16 cellular contexts compared by ENCODE assay signal in the genomic region with DNA sequence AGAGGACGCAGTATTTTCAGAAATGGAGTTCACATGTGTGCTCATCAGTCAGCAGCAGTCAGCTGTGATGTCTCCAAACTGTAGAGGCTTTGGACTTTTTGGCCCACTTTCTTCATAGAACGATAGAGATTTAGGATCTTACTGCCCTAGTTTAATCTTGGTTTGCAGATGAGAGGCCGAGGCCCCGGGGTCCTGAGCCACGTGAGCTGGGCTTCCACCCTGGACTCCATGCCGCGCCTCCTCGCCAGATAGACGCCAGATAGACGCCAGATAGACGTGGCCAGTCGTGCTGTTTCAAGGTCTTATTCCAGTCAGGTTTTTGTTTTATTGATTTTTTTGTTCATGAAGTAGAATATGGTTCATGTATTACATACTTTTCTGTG. TPM values are rescaled to one million over a fixed set of nuclear protein-coding genes. Genes with fewer than 3 reads are reported as not detected.
DNase-seq lines count a peak whose midpoint lies in the region; ATAC-seq, FAIRE-seq and TF ChIP-seq lines count a peak whose summit lies in the region.
"Had no signal": no experiment of that assay in that cellular context is flagged by ENCODE, and none has a peak within 500 bp of the region (broad histone marks: within the 10 kb centered on the region; RNA-seq: fewer than 3 reads in every experiment).

No MANE protein-coding gene starts in this region.

- H3K4me3 ChIP-seq in HepG2 (replicated peaks in 1 of 3; ENCODE audit: insufficient read depth in 1 of 3, low read depth in 2 of 3, low read length in 3 of 3) (peak overlapping the region in 1 of 3 experiments; percentile 40; a peak in 2 of 6 replicates), neuronal stem cell (ENCODE audit: low read length in 2 of 2) (no peak overlapping the region), left lung (no peak overlapping the region)
- H3K4me3 ChIP-seq: A549; BLaER1 treated with 17β-estradiol and CSF1 and Interleukin-3, amounts not matched to agents 10 nM and 100 nM had no signal

- DNase-seq in cardiac septum (ENCODE audit: low spot score) (peak; percentile 38), left cardiac atrium (no peak), HepG2 (ENCODE audit: low spot score) (no peak), neuronal stem cell (ENCODE audit: low spot score) (no peak), NCI-H748 (lab: John Stamatoyannopoulos, UW; ENCODE audit: unreplicated experiment) (no peak), left lung (no peak)
- DNase-seq: CD8-positive, alpha-beta memory T cell; DND-41; KBM-7; NCI-H1436 treated with DMSO at 0.1 percent for 48 hours; NCI-H524 had no signal

- H3K18ac ChIP-seq in neuronal stem cell (ENCODE audit: low read length) = peak overlapping the region; percentile 31

- no peaks in the 10 kb centered on the region for H4K20me1 ChIP-seq in HepG2 (ENCODE audit: insufficient read depth, low read length)

- peaks cover 79% of the 10 kb centered on the region for H3K4me1 ChIP-seq in HepG2 (ENCODE audit: insufficient read depth, low read length)
- H3K4me1 ChIP-seq in neuronal stem cell (ENCODE audit: control insufficient read depth in 2 of 2, insufficient read depth in 1 of 2, low read depth in 1 of 2, low read length in 2 of 2) = peaks cover 45 to 58% of the 10 kb centered on the region in 2 donors
- peaks cover 0 to 6% of the 10 kb centered on the region in 2 donors for H3K4me1 ChIP-seq in left lung
- H3K4me1 ChIP-seq: A549 had no signal

- no peak overlapping the region for H2BK5ac ChIP-seq in neuronal stem cell (ENCODE audit: low read length)

- H3K4me2 ChIP-seq in HepG2 (ENCODE audit: low read depth, low read length) = peak overlapping the region; percentile 64
- peak overlapping the region; percentile 43 for H3K4me2 ChIP-seq in neuronal stem cell (ENCODE audit: insufficient read depth, low read length, poor library complexity, severe bottlenecking)
- H3K4me2 ChIP-seq: A549; BLaER1 treated with 17β-estradiol and CSF1 and Interleukin-3, amounts not matched to agents 10 nM and 100 nM had no signal

- TF ChIP-seq POLR2A in HepG2 (IDR thresholded peaks at IDR 0.05; ENCODE audit: insufficient read depth in 1 of 2, low read depth in 2 of 2, low read length in 2 of 2) = no peak

- no peak overlapping the region for H4K8ac ChIP-seq in neuronal stem cell (ENCODE audit: low read depth, low read length)

- H3K27me3 ChIP-seq in HepG2 (ENCODE audit: control insufficient read depth in 1 of 2, insufficient read depth in 2 of 2, low read length in 2 of 2) = no peaks in the 10 kb centered on the region
- no peaks in the 10 kb centered on the region for H3K27me3 ChIP-seq in neuronal stem cell (ENCODE audit: control insufficient read depth in 3 of 3, insufficient read depth in 3 of 3, low read depth in 1 of 3, low read length in 3 of 3)
- no peaks in the 10 kb centered on the region for H3K27me3 ChIP-seq in left lung

- H3K9ac ChIP-seq in HepG2 (ENCODE audit: insufficient read depth, low read depth, low read length) = no peak overlapping the region
- H3K9ac ChIP-seq in neuronal stem cell (ENCODE audit: low read depth, low read length, poor library complexity) = peak overlapping the region; percentile 38
- H3K9ac ChIP-seq: BLaER1 treated with 17β-estradiol and CSF1 and Interleukin-3, amounts not matched to agents 10 nM and 100 nM had no signal

- no peak overlapping the region for H2BK12ac ChIP-seq in neuronal stem cell (ENCODE audit: low read length)

- no peak overlapping the region for H2BK15ac ChIP-seq in neuronal stem cell (ENCODE audit: low read length)

- H4K91ac ChIP-seq in neuronal stem cell (ENCODE audit: low read depth, low read length, poor library complexity) = no peak overlapping the region

- POLR2A ChIA-PET in HepG2 (lab: Yijun Ruan, JAX) = interaction anchor here (0.8 to 1.7 kb wide), 8 partner anchors 11 to 67 kb away, joined by 3 to 9 read pairs (median 5); a partner anchor contains a TSS

- peaks cover 3% of the 10 kb centered on the region for H3K79me2 ChIP-seq in HepG2 (ENCODE audit: insufficient read depth, low read length)

- H3K23ac ChIP-seq in neuronal stem cell (ENCODE audit: low read depth, low read length, poor library complexity) = no peak overlapping the region

- TF ChIP-seq CTCF in HepG2 (CRISPR knock-in tag; IDR thresholded peaks at IDR 0.05) (no peak), left lung (IDR thresholded peaks at IDR 0.05) (no peak)

- H3K79me1 ChIP-seq in neuronal stem cell (ENCODE audit: low read depth, low read length) = peaks cover 13% of the 10 kb centered on the region

- ATAC-seq in left cardiac atrium (no peak), HepG2 (no peak), GM19328 (IDR thresholded peaks at IDR 0.05; ENCODE audit: unreplicated experiment) (no peak), left lung (no peak)
- ATAC-seq: A549, Panc1 had no signal

- in situ Hi-C loops in HepG2 (cut with HindIII; ENCODE audit: extremely low pct_ligation_motif_present, low pct_unique_long_range_greater_than_20kb) = no loop called here

- H3K9me3 ChIP-seq in HepG2 (ENCODE audit: low read length) (no peaks in the 10 kb centered on the region), neuronal stem cell (replicated peaks in 1 of 2; ENCODE audit: control insufficient read depth in 2 of 2, insufficient read depth in 1 of 2, low read depth in 1 of 2, low read length in 2 of 2) (peaks cover 0 to 2% of the 10 kb centered on the region in 2 donors), left lung (no peaks in the 10 kb centered on the region)
- H3K9me3 ChIP-seq: A549; BLaER1 treated with 17β-estradiol and CSF1 and Interleukin-3, amounts not matched to agents 10 nM and 100 nM had no signal

- WGBS in HepG2 (ENCODE audit: low lambda C conversion rate) = 57% methylated on average over 12 of the region's 12 CpGs
- WGBS in neuronal stem cell (ENCODE audit: extremely low coverage in 2 of 2, insufficient read length in 2 of 2, insufficient replicate concordance in 1 of 2), 2 donors = no CpG with 5 or more reads among the region's 12 CpGs

- H3K4ac ChIP-seq in neuronal stem cell (ENCODE audit: low read length) = no peak overlapping the region

- H3K14ac ChIP-seq in neuronal stem cell (ENCODE audit: low read length) = no peak overlapping the region

- intact Hi-C loops in cardiac septum (cut with DNase I) = no loop called here
- intact Hi-C loops in left cardiac atrium (cut with DNase I) = no loop called here
- intact Hi-C loops in HepG2 (cut with micrococcal nuclease; ENCODE audit: unreplicated experiment) = loop anchor here (2.0 kb wide), 2 partner anchors 14 to 44 kb away; no protein-coding TSS in a partner anchor
- intact Hi-C loops in left lung (cut with DNase I) = no loop called here

- no peak overlapping the region for H2AK5ac ChIP-seq in neuronal stem cell (ENCODE audit: low read depth, low read length)

- H3K27ac ChIP-seq in HepG2 (ENCODE audit: extremely low read length, insufficient read depth, low read length) (peak overlapping the region; percentile 63), neuronal stem cell (replicated peaks; ENCODE audit: low read length) (peak overlapping the region; percentile 71), left lung (no peak overlapping the region)
- H3K27ac ChIP-seq: A549; BLaER1 treated with 17β-estradiol and CSF1 and Interleukin-3, amounts not matched to agents 10 nM and 100 nM had no signal

- FAIRE-seq in HepG2 (lab: Jason Lieb, UNC) = no peak
- FAIRE-seq: A549, G401.6 had no signal

- TF ChIP-seq EP300 in HepG2 (IDR thresholded peaks at IDR 0.05; ENCODE audit: low read depth in 2 of 2, low read length in 2 of 2) (no peak), HepG2 (CRISPR knock-in tag; IDR thresholded peaks at IDR 0.05; ENCODE audit: borderline replicate concordance) (no peak)

- H2BK120ac ChIP-seq in neuronal stem cell (ENCODE audit: low read depth, low read length) = no peak overlapping the region

- no TSS peak for BruUV-seq in HepG2 (replicated peaks; lab: Mats Ljungman, UMichigan)

- CTCF ChIA-PET in HepG2 (lab: Yijun Ruan, JAX; ENCODE audit: low intra/inter-chr PET ratio, low total read pairs) = interaction anchor here (1.7 kb wide), 1 partner anchor 15 kb away, joined by 9 read pairs; no protein-coding TSS in a partner anchor

- H3K36me3 ChIP-seq in HepG2 (replicated peaks in 1 of 2; ENCODE audit: control insufficient read depth in 1 of 2, insufficient read depth in 2 of 2, low read length in 2 of 2) = no peaks in the 10 kb centered on the region
- peaks cover 0 to 2% of the 10 kb centered on the region in 2 donors for H3K36me3 ChIP-seq in neuronal stem cell (replicated peaks in 1 of 2; ENCODE audit: control insufficient read depth in 2 of 2, insufficient read depth in 2 of 2, low read length in 2 of 2)
- no peaks in the 10 kb centered on the region for H3K36me3 ChIP-seq in left lung
- H3K36me3 ChIP-seq: BLaER1 treated with 17β-estradiol and CSF1 and Interleukin-3, amounts not matched to agents 10 nM and 100 nM had no signal

- no peak for TF ChIP-seq RAD21 in HepG2 (CRISPR knock-in tag; IDR thresholded peaks at IDR 0.05)

- H2AFZ ChIP-seq in HepG2 (ENCODE audit: low read length) (no peak overlapping the region), neuronal stem cell (ENCODE audit: low read length) (no peak overlapping the region)

RNA-seq across cellular contexts. Expression of a gene that starts 11.7 kb away (rescaled TPM):
- 38.9 TPM for total RNA-seq in cardiac septum
- 10 to 100 TPM; 39.1 to 41.6 TPM for total RNA-seq in left cardiac atrium
- 13.7 and 19.4 TPM in 2 replicates for total RNA-seq in HepG2 (2016; rRNA removed; fragmentation: Illumina TruSeq; extraction: Trizol)
- total RNA-seq in HepG2 (2016; cell fraction: cytosol; rRNA removed; fragmentation: Illumina TruSeq; extraction: Trizol; ENCODE audit: low read depth) = 2.3 and 3.4 TPM in 2 replicates
- total RNA-seq in HepG2 (2016; cell fraction: insoluble cytoplasmic fraction; rRNA removed; fragmentation: Illumina TruSeq; extraction: Trizol) = 10.9 and 20.3 TPM in 2 replicates
- total RNA-seq in HepG2 (2016; cell fraction: membrane; rRNA removed; fragmentation: Illumina TruSeq; extraction: Trizol) = 5.5 and 5.6 TPM in 2 replicates
- 24.6 and 25.3 TPM in 2 replicates for total RNA-seq in HepG2 (2016; cell fraction: nucleus; rRNA removed; fragmentation: Illumina TruSeq; extraction: Trizol)
- 28.4 and 33.6 TPM in 2 replicates for polyA plus RNA-seq in HepG2 (2011; rRNA removed)
- polyA plus RNA-seq in HepG2 (2011; cell fraction: cytosol; rRNA removed) = 13.6 and 15.2 TPM in 2 replicates
- 196 and 262 TPM in 2 replicates for polyA plus RNA-seq in HepG2 (2011; cell fraction: nucleus; rRNA removed)
- polyA plus RNA-seq in HepG2 (2012) = 26.3 and 28.9 TPM in 2 replicates
- polyA plus RNA-seq in HepG2 (2016; cell fraction: cytosol; fragmentation: Illumina TruSeq; extraction: Trizol; ENCODE audit: low read depth) = 1.1 and 1.3 TPM in 2 replicates
- 10.3 and 10.5 TPM in 2 replicates for polyA plus RNA-seq in HepG2 (2016; cell fraction: insoluble cytoplasmic fraction; fragmentation: Illumina TruSeq; extraction: Trizol; ENCODE audit: low read depth)
- polyA plus RNA-seq in HepG2 (2016; cell fraction: membrane; fragmentation: Illumina TruSeq; extraction: Trizol; ENCODE audit: low read depth) = 1.6 and 2.4 TPM in 2 replicates
- 57.7 and 66.1 TPM in 2 replicates for polyA plus RNA-seq in HepG2 (2016; cell fraction: nucleus; fragmentation: Illumina TruSeq; extraction: Trizol; ENCODE audit: insufficient read depth, low read depth)
- 39.0 and 75.0 TPM in 2 replicates for polyA minus RNA-seq in HepG2 (2011; rRNA and poly(A)+ RNA removed; ENCODE audit: low replicate concordance)
- 16.7 and 21.1 TPM in 2 replicates for polyA minus RNA-seq in HepG2 (2011; cell fraction: cytosol; rRNA and poly(A)+ RNA removed)
- polyA minus RNA-seq in HepG2 (2011; cell fraction: nucleus; rRNA and poly(A)+ RNA removed) = 89.5 and 90.6 TPM in 2 replicates
- 20.8 TPM for polyA plus RNA-seq in neuronal stem cell (2013, experiment 1 of 2)
- 20.3 TPM for polyA plus RNA-seq in neuronal stem cell (2013, experiment 2 of 2)
- 10 to 100 TPM; 36.0 to 38.9 TPM for total RNA-seq in left lung

Comparison
In these comparisons a context has a peak if more than half of its experiments do, and no peak if none do; other contexts are left out.
1. H3K27ac ChIP-seq: peak in HepG2 (single experiment) and neuronal stem cell (single experiment); none in left lung (0 of 2).